ENCODE assay signal across 25 cellular contexts in genomic region chr17:63232565-63233310, GRCh38.
"Had no signal": no experiment of that assay in that cellular context is flagged by ENCODE, and none has a peak within 500 bp of the region (broad histone marks: within the 10 kb centered on the region; RNA-seq: fewer than 3 reads in every experiment).

No MANE protein-coding gene starts in this region.

- H3K9me3 ChIP-seq: colonic mucosa, right lobe of liver had no signal

- H2AFZ ChIP-seq: neural progenitor cell had no signal

- H3K4me1 Mint-ChIP-seq: activated naive CD4-positive, alpha-beta T cell treated with anti-CD3 and anti-CD28 coated beads, Interleukin-2, amount 10 ng/mL, durations not matched to agents 7 days and 5 days; activated naive CD8-positive, alpha-beta T cell treated with anti-CD3 and anti-CD28 coated beads, Interleukin-2, amount 50 U/mL, for 24 hours; brain; neural progenitor cell had no signal

- H3K4me3 ChIP-seq: colonic mucosa, left ventricle myocardium inferior, neural progenitor cell, right lobe of liver, stomach had no signal

- H3K4me1 ChIP-seq: colonic mucosa, left ventricle myocardium inferior, neural progenitor cell, right lobe of liver, stomach had no signal

- ATAC-seq: activated naive CD8-positive, alpha-beta T cell treated with anti-CD3 and anti-CD28 coated beads, Interleukin-2, amount 50 U/mL, for 24 hours; naive thymus-derived CD4-positive, alpha-beta T cell; right lobe of liver; stimulated activated effector memory CD8-positive, alpha-beta T cell treated with anti-CD3 and anti-CD28 coated beads, Interleukin-12 subunit alpha, Interleukin-12 subunit beta, amount 100 ng/mL, for 72 hours had no signal

- H3K36me3 Mint-ChIP-seq: activated naive CD4-positive, alpha-beta T cell treated with anti-CD3 and anti-CD28 coated beads, Interleukin-2, amount 10 ng/mL, durations not matched to agents 7 days and 5 days; stimulated activated effector memory CD8-positive, alpha-beta T cell treated with anti-CD3 and anti-CD28 coated beads, Interleukin-12 subunit alpha, Interleukin-12 subunit beta, amount 100 ng/mL, for 72 hours had no signal

- H3K36me3 ChIP-seq: colonic mucosa, neural progenitor cell, right lobe of liver had no signal

- DNase-seq: activated CD4-positive, alpha-beta T cell treated with anti-CD3 and anti-CD28 coated beads, Interleukin-2, amount 50 U/mL, for 1 hour; activated CD4-positive, CD25-positive, alpha-beta regulatory T cell treated with anti-CD3 and anti-CD28 coated beads, Interleukin-2, amount 50 U/mL, for 72 hours; activated CD8-positive, alpha-beta memory T cell treated with anti-CD3 and anti-CD28 coated beads for 24 hours; activated CD8-positive, alpha-beta memory T cell treated with anti-CD3 and anti-CD28 coated beads, Interleukin-2, amount 50 U/mL, for 48 hours; activated effector memory CD4-positive, alpha-beta T cell treated with Interleukin-2 at 50 U/mL for 16 hours; activated naive CD4-positive, alpha-beta T cell treated with anti-CD3 and anti-CD28 coated beads, Interleukin-2, amount 10 ng/mL, durations not matched to agents 7 days and 5 days; activated naive CD8-positive, alpha-beta T cell treated with anti-CD3 and anti-CD28 coated beads, Interleukin-2, amount 50 U/mL, for 24 hours; activated T-cell treated with anti-CD3 and anti-CD28 coated beads, Interleukin-2, amount 50 U/mL, for 48 hours; anterior cingulate cortex; central memory CD4-positive, alpha-beta T cell; colonic mucosa; foreskin melanocyte; kidney glomerular epithelial cell; left ventricle myocardium inferior; mammary epithelial cell; naive thymus-derived CD4-positive, alpha-beta T cell; small intestine; stimulated activated CD4-positive, alpha-beta T cell treated with anti-CD3 and anti-CD28 coated beads, Interleukin-4, amount 100 ng/mL, for 1 hour; stomach; T1000; trophoblast cell had no signal

- H3K4me2 ChIP-seq: neural progenitor cell had no signal

- H3K27ac ChIP-seq: colonic mucosa, left ventricle myocardium inferior, neural progenitor cell, right lobe of liver, stomach had no signal

- H3K27ac Mint-ChIP-seq: activated naive CD4-positive, alpha-beta T cell treated with anti-CD3 and anti-CD28 coated beads, Interleukin-2, amount 10 ng/mL, durations not matched to agents 7 days and 5 days; activated naive CD8-positive, alpha-beta T cell treated with anti-CD3 and anti-CD28 coated beads, Interleukin-2, amount 50 U/mL, for 24 hours; brain; neural progenitor cell; stimulated activated effector memory CD8-positive, alpha-beta T cell treated with anti-CD3 and anti-CD28 coated beads, Interleukin-12 subunit alpha, Interleukin-12 subunit beta, amount 100 ng/mL, for 72 hours had no signal

- H3K27me3 ChIP-seq: colonic mucosa, neural progenitor cell, right lobe of liver, stomach had no signal

- H3K4me3 Mint-ChIP-seq: activated naive CD4-positive, alpha-beta T cell treated with anti-CD3 and anti-CD28 coated beads, Interleukin-2, amount 10 ng/mL, durations not matched to agents 7 days and 5 days; activated naive CD8-positive, alpha-beta T cell treated with anti-CD3 and anti-CD28 coated beads, Interleukin-2, amount 50 U/mL, for 24 hours; brain; naive thymus-derived CD4-positive, alpha-beta T cell; neural progenitor cell; stimulated activated effector memory CD8-positive, alpha-beta T cell treated with anti-CD3 and anti-CD28 coated beads, Interleukin-12 subunit alpha, Interleukin-12 subunit beta, amount 100 ng/mL, for 72 hours had no signal

- H3K27me3 Mint-ChIP-seq: activated naive CD4-positive, alpha-beta T cell treated with anti-CD3 and anti-CD28 coated beads, Interleukin-2, amount 10 ng/mL, durations not matched to agents 7 days and 5 days; activated naive CD8-positive, alpha-beta T cell treated with anti-CD3 and anti-CD28 coated beads, Interleukin-2, amount 50 U/mL, for 24 hours; naive thymus-derived CD4-positive, alpha-beta T cell had no signal
